ENCODE assay signal across 9 cellular contexts in genomic region chr7:12771378-12771877, GRCh38.
DNase-seq lines count a peak whose midpoint lies in the region; ATAC-seq and TF ChIP-seq lines count a peak whose summit lies in the region.
"Had no signal": no experiment of that assay in that cellular context is flagged by ENCODE, and none has a peak within 500 bp of the region (broad histone marks: within the 10 kb centered on the region; RNA-seq: fewer than 3 reads in every experiment).

No MANE protein-coding gene starts in this region.

- ATAC-seq in RWPE2 (ENCODE audit: low read depth): peak; percentile 41; the same call in 2 of the 3 replicates
- ATAC-seq in GM21717 (IDR thresholded peaks at IDR 0.05; ENCODE audit: unreplicated experiment): no peak

- peak; percentile 4; the same call in 1 of the 2 replicates for TF ChIP-seq RAD21 in Ishikawa (IDR thresholded peaks at IDR 0.05; ENCODE audit: low read depth)

- H3K27ac ChIP-seq in RWPE2 (ENCODE audit: poor library complexity, severe bottlenecking) (no peak overlapping the region), left ventricle myocardium inferior (replicated peaks) (peak overlapping the region; percentile 64)

- TF ChIP-seq CTCF in RWPE2 (IDR thresholded peaks at IDR 0.05; ENCODE audit: poor library complexity, severe bottlenecking): no peak
- TF ChIP-seq CTCF in left ventricle myocardium inferior (IDR thresholded peaks at IDR 0.05; ENCODE audit: borderline replicate concordance): no peak
- TF ChIP-seq CTCF in GM20000 (IDR thresholded peaks at IDR 0.05; ENCODE audit: extremely low read depth, missing control alignments): no peak
- no peak for TF ChIP-seq CTCF in GM10266 (IDR thresholded peaks at IDR 0.05; ENCODE audit: control insufficient read depth, insufficient read depth, low read depth, missing control alignments)

- H3K4me2 ChIP-seq in skeletal muscle satellite cell (ENCODE audit: low read length): peak overlapping the region; percentile 81

- H3K36me3 ChIP-seq in RWPE2 (ENCODE audit: low read depth) (no peaks in the 10 kb centered on the region), left ventricle myocardium inferior (no peaks in the 10 kb centered on the region), skeletal muscle satellite cell (ENCODE audit: insufficient read depth, low read length) (no peaks in the 10 kb centered on the region)

- intact Hi-C loops in left ventricle myocardium inferior (cut with micrococcal nuclease): loop anchor here (5.0 kb wide), 1 partner anchor 79 kb away; no protein-coding TSS in a partner anchor

- no peaks in the 10 kb centered on the region for H3K27me3 ChIP-seq in RWPE2 (ENCODE audit: insufficient read depth, poor library complexity, severe bottlenecking)
- H3K27me3 ChIP-seq in left ventricle myocardium inferior (ENCODE audit: low read depth): no peaks in the 10 kb centered on the region
- H3K27me3 ChIP-seq in skeletal muscle satellite cell (ENCODE audit: control insufficient read depth, insufficient read depth, low read length): no peaks in the 10 kb centered on the region

- TF ChIP-seq EP300 in Ishikawa (IDR thresholded peaks at IDR 0.05; ENCODE audit: borderline replicate concordance): peak; percentile 80; the same call in 1 of the 2 replicates

- H3K4me1 ChIP-seq in RWPE2 (ENCODE audit: insufficient read depth, poor library complexity, severe bottlenecking) (peaks cover 22% of the 10 kb centered on the region), left ventricle myocardium inferior (peaks cover 29% of the 10 kb centered on the region), skeletal muscle satellite cell (ENCODE audit: control insufficient read depth, insufficient read depth, low read length) (peaks cover 36% of the 10 kb centered on the region)

- H3K9me3 ChIP-seq in RWPE2 (ENCODE audit: severe bottlenecking) (no peaks in the 10 kb centered on the region), left ventricle myocardium inferior (replicated peaks) (peaks cover 9% of the 10 kb centered on the region), skeletal muscle satellite cell (replicated peaks; ENCODE audit: low read length) (no peaks in the 10 kb centered on the region)

- peak overlapping the region; percentile 33 for H3K9ac ChIP-seq in skeletal muscle satellite cell (ENCODE audit: low read depth, low read length)

- DNase-seq in RWPE2 (ENCODE audit: low spot score) (no peak), left ventricle myocardium inferior (no peak), CD1c-positive myeloid dendritic cell (ENCODE audit: extremely low spot score) (no peak), GM20000 (ENCODE audit: low spot score) (no peak), GM10266 (ENCODE audit: extremely low spot score) (no peak)
- DNase-seq: stimulated activated CD4-positive, alpha-beta T cell treated with anti-CD3 and anti-CD28 coated beads, Interleukin-4, amount 100 ng/mL, for 1 hour had no signal

- H3K4me3 ChIP-seq in RWPE2 (ENCODE audit: severe bottlenecking) (no peak overlapping the region), left ventricle myocardium inferior (peak overlapping the region; percentile 38), skeletal muscle satellite cell (ENCODE audit: low read length) (peak overlapping the region; percentile 55)

TF ChIP-seq in Ishikawa, 13 proteins besides CTCF, POLR2A, EP300 and RAD21:
- TF ChIP-seq TCF12 (IDR thresholded peaks at IDR 0.05; ENCODE audit: low read depth) (peak; percentile 80; the same call in 1 of the 2 replicates), CEBPB (IDR thresholded peaks at IDR 0.05) (peak; percentile 3; the same call in 1 of the 2 replicates), MAX (IDR thresholded peaks at IDR 0.05) (no peak), TAF1 (IDR thresholded peaks at IDR 0.05; ENCODE audit: low read depth) (no peak), FOXM1 (IDR thresholded peaks at IDR 0.05; ENCODE audit: borderline replicate concordance, low read depth) (peak; percentile 49; the same call in 1 of the 2 replicates), USF1 (IDR thresholded peaks at IDR 0.05) (no peak), YY1 (IDR thresholded peaks at IDR 0.05; ENCODE audit: low read depth) (no peak; the same call in 1 of the 2 replicates), TEAD4 (IDR thresholded peaks at IDR 0.05) (peak; percentile 82), NFIC (IDR thresholded peaks at IDR 0.05) (peak; percentile 80), EGR1 (IDR thresholded peaks at IDR 0.05) (no peak), CREB1 (IDR thresholded peaks at IDR 0.05; ENCODE audit: low read depth) (no peak), ZBTB7A (IDR thresholded peaks at IDR 0.05; ENCODE audit: low read depth) (no peak), REST (IDR thresholded peaks at IDR 0.05; ENCODE audit: low read depth) (no peak; the same call in 1 of the 2 replicates)
